In the genomic region with DNA sequence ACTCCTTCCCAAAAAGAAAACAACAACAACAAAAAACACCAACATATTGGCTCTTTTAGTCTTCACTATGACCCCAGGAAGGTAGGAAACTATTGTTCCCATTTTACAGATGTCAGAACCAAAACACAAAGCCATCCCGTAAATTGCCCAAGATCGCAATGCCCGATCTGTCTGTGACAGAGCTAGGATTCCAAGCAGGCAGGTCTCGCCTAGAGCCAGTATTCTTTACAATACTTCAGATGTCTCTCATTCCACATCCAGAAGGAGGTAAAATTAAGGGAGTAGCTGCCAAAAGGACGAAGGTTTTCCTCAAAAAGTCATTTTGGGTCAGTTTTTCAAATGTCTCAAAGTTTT, we compare ENCODE assay signal across 13 cellular contexts.
"Had no signal": no experiment of that assay in that cellular context is flagged by ENCODE, and none has a peak within 500 bp of the region (broad histone marks: within the 10 kb centered on the region; RNA-seq: fewer than 3 reads in every experiment).

No MANE protein-coding gene starts in this region.

- ATAC-seq: T-cell had no signal

- DNase-seq: activated CD4-positive, alpha-beta T cell treated with anti-CD3 and anti-CD28 coated beads, Interleukin-2, amount 10 ng/mL, durations not matched to agents 7 days and 5 days; activated CD8-positive, alpha-beta memory T cell treated with anti-CD3 and anti-CD28 coated beads for 24 hours; activated naive CD4-positive, alpha-beta T cell treated with anti-CD3 and anti-CD28 coated beads, Interleukin-2, amount 50 U/mL, for 16 hours; cerebellar nuclear complex; dermis blood vessel endothelial cell; erythroblast; stimulated activated CD4-positive, alpha-beta T cell treated with anti-CD3 and anti-CD28 coated beads, Interleukin-2, amount 100 ng/mL, for 48 hours; T-cell; thyroid gland had no signal

- H3K9me3 Mint-ChIP-seq: activated CD4-positive, alpha-beta T cell treated with anti-CD3 and anti-CD28 coated beads, Interleukin-2, amount 10 ng/mL, durations not matched to agents 7 days and 5 days; activated T-helper 2 cell treated with anti-CD3 and anti-CD28 coated beads, Interferon-gamma antibody, Interleukin-2, Interleukin-4, amounts not matched to agents 10 μg/mL and 5 μg/mL and 100 μg/mL, durations not matched to agents 14 hours and 24 hours and 36 hours; brain; nephron; T-cell had no signal

- H3K4me1 ChIP-seq: thyroid gland had no signal

- H3K36me3 ChIP-seq: thyroid gland had no signal

- H3K9me3 ChIP-seq: thyroid gland, vagina had no signal

- H3K4me3 ChIP-seq: thyroid gland, vagina had no signal

- H3K27ac ChIP-seq: thyroid gland, vagina had no signal

- H3K27ac Mint-ChIP-seq: activated CD4-positive, alpha-beta T cell treated with anti-CD3 and anti-CD28 coated beads, Interleukin-2, amount 10 ng/mL, durations not matched to agents 7 days and 5 days; activated T-helper 2 cell treated with anti-CD3 and anti-CD28 coated beads, Interferon-gamma antibody, Interleukin-2, Interleukin-4, amounts not matched to agents 10 μg/mL and 5 μg/mL and 100 μg/mL, durations not matched to agents 14 hours and 24 hours and 36 hours; brain; nephron; T-cell had no signal

- H3K27me3 Mint-ChIP-seq: activated CD4-positive, alpha-beta T cell treated with anti-CD3 and anti-CD28 coated beads, Interleukin-2, amount 10 ng/mL, durations not matched to agents 7 days and 5 days; brain; T-cell had no signal

- H3K4me3 Mint-ChIP-seq: activated CD4-positive, alpha-beta T cell treated with anti-CD3 and anti-CD28 coated beads, Interleukin-2, amount 10 ng/mL, durations not matched to agents 7 days and 5 days; brain; nephron; T-cell had no signal

- H3K27me3 ChIP-seq: thyroid gland, vagina had no signal
